Comparison of ENCODE assay signal across 21 cellular contexts in genomic region chr3:1616715-1617114, GRCh38.
DNase-seq lines count a peak whose midpoint lies in the region; ATAC-seq and TF ChIP-seq lines count a peak whose summit lies in the region.
"Had no signal": no experiment of that assay in that cellular context is flagged by ENCODE, and none has a peak within 500 bp of the region (broad histone marks: within the 10 kb centered on the region; RNA-seq: fewer than 3 reads in every experiment).

No MANE protein-coding gene starts in this region.

- ATAC-seq in HG02610 (IDR thresholded peaks at IDR 0.05; ENCODE audit: unreplicated experiment), result no peak
- ATAC-seq: GM12878 had no signal

- TF ChIP-seq CTCF in HEK293 (tag by site-specific recombination; IDR thresholded peaks at IDR 0.05), result no peak
- no peak for TF ChIP-seq CTCF in osteocyte (IDR thresholded peaks at IDR 0.05)

- H3K36me3 Mint-ChIP-seq in osteocyte (ENCODE audit: unreplicated experiment), result no peaks in the 10 kb centered on the region
- H3K36me3 Mint-ChIP-seq: CD4-positive, CD25-positive, alpha-beta regulatory T cell; IgD-negative memory B cell had no signal

- CTCF ChIA-PET in HEK293 (lab: Yijun Ruan, JAX), result interaction anchor here (0.5 kb wide), 1 partner anchor 216 kb away, joined by 3 read pairs; no protein-coding TSS in a partner anchor

- H3K9me3 ChIP-seq in HEK293 (ENCODE audit: control insufficient read depth, insufficient read depth, low read depth, low read length), result no peaks in the 10 kb centered on the region
- H3K9me3 ChIP-seq: BE2C, Caco-2 had no signal

- peaks cover 10% of the 10 kb centered on the region for H3K9me3 Mint-ChIP-seq in osteocyte (ENCODE audit: unreplicated experiment)

- DNase-seq in NCI-H510A treated with DMSO at 0.1 percent for 48 hours (lab: John Stamatoyannopoulos, UW) (peak; percentile 25), NCI-H510A (lab: John Stamatoyannopoulos, UW) (no peak), NCI-H69 (lab: John Stamatoyannopoulos, UW) (peak; percentile 76), osteocyte (ENCODE audit: extremely low spot score, unreplicated experiment) (no peak), HCEC 1CT (no peak)
- no peak for DNase-seq in stimulated activated CD4-positive, alpha-beta T cell treated with anti-CD3 and anti-CD28 coated beads, Interleukin-2, amount 100 ng/mL, for 48 hours
- DNase-seq: BE2C; Caco-2; CD4-positive, CD25-positive, alpha-beta regulatory T cell; DMS153; EL; Karpas-422; MM.1S; NCI-H1092 treated with DMSO at 0.1 percent for 48 hours; NCI-H187; NCI-H446 treated with DMSO at 0.1 percent for 48 hours had no signal

- peaks cover 5% of the 10 kb centered on the region for H3K4me1 ChIP-seq in HEK293 (ENCODE audit: control insufficient read depth, insufficient read depth, low read length)
- H3K4me1 ChIP-seq: BE2C, Caco-2 had no signal

- peaks cover 14% of the 10 kb centered on the region for H3K4me1 Mint-ChIP-seq in osteocyte (ENCODE audit: unreplicated experiment)
- H3K4me1 Mint-ChIP-seq: CD4-positive, CD25-positive, alpha-beta regulatory T cell had no signal

- POLR2A ChIA-PET in HEK293 (lab: Yijun Ruan, JAX), result interaction anchor here (0.6 kb wide), 1 partner anchor 29 kb away, joined by 3 read pairs; no protein-coding TSS in a partner anchor

- peak overlapping the region; percentile 17 for H3K27ac Mint-ChIP-seq in osteocyte (ENCODE audit: unreplicated experiment)
- H3K27ac Mint-ChIP-seq: CD4-positive, CD25-positive, alpha-beta regulatory T cell; IgD-negative memory B cell had no signal

- H3K27me3 Mint-ChIP-seq in osteocyte (ENCODE audit: unreplicated experiment), result peaks cover 6% of the 10 kb centered on the region
- H3K27me3 Mint-ChIP-seq: CD4-positive, CD25-positive, alpha-beta regulatory T cell; IgD-negative memory B cell had no signal

- H3K4me3 Mint-ChIP-seq in osteocyte (ENCODE audit: unreplicated experiment), result no peak overlapping the region
- H3K4me3 Mint-ChIP-seq: CD4-positive, CD25-positive, alpha-beta regulatory T cell; IgD-negative memory B cell had no signal

- H3K4me3 ChIP-seq in HEK293 (ENCODE audit: low read depth, low read length), result no peak overlapping the region
- H3K4me3 ChIP-seq: GM12878 had no signal

- H3K27ac ChIP-seq in HEK293 (ENCODE audit: extremely low read depth, low read depth, low read length), result peak overlapping the region; percentile 71
- H3K27ac ChIP-seq: HL-60 had no signal

- H3K36me3 ChIP-seq in HEK293 (ENCODE audit: control insufficient read depth in 2 of 2, insufficient read depth in 1 of 2, low read length in 2 of 2), result no peaks in the 10 kb centered on the region
- H3K36me3 ChIP-seq: BE2C had no signal

TF ChIP-seq in HEK293, 187 proteins besides CTCF, POLR2A, EP300 and RAD21:
- no peak for TF ChIP-seq ZNF585B (tag by site-specific recombination; IDR thresholded peaks at IDR 0.05)
- TF ChIP-seq HOXD13 (CRISPR knock-in tag; IDR thresholded peaks at IDR 0.05; ENCODE audit: borderline replicate concordance), result peak; percentile 73; the same call in 1 of the 2 replicates
TF ChIP-seq in HEK293: peak in this region for 1.

Comparison
In these comparisons a context has a peak if more than half of its experiments do, and no peak if none do; other contexts are left out.
1. DNase-seq: peak in NCI-H510A treated with DMSO at 0.1 percent for 48 hours (single experiment) and NCI-H69 (single experiment); none in NCI-H510A (single experiment), osteocyte (single experiment), HCEC 1CT (single experiment) and stimulated activated CD4-positive, alpha-beta T cell treated with anti-CD3 and anti-CD28 coated beads, Interleukin-2, amount 100 ng/mL, for 48 hours (0 of 2).